In genomic region chr5:55712023-55712859, GRCh38 we compare ENCODE assay signal across 1 cellular context.
TF ChIP-seq lines count a peak whose summit lies in the region.

A gene with protein sequence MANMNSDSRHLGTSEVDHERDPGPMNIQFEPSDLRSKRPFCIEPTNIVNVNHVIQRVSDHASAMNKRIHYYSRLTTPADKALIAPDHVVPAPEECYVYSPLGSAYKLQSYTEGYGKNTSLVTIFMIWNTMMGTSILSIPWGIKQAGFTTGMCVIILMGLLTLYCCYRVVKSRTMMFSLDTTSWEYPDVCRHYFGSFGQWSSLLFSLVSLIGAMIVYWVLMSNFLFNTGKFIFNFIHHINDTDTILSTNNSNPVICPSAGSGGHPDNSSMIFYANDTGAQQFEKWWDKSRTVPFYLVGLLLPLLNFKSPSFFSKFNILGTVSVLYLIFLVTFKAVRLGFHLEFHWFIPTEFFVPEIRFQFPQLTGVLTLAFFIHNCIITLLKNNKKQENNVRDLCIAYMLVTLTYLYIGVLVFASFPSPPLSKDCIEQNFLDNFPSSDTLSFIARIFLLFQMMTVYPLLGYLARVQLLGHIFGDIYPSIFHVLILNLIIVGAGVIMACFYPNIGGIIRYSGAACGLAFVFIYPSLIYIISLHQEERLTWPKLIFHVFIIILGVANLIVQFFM (minus strand): TSS chr5:55712324. CDS start chr5:55697958, 14,366 bp downstream.

TF ChIP-seq in HEK293, 187 proteins besides CTCF, POLR2A, EP300 and RAD21 (continued from another document):
- TF ChIP-seq ZNF426 (tag by site-specific recombination; IDR thresholded peaks at IDR 0.05) = no peak
- no peak for TF ChIP-seq ZNF140 (tag by site-specific recombination; IDR thresholded peaks at IDR 0.05)
- TF ChIP-seq ZSCAN5A (tag by site-specific recombination; IDR thresholded peaks at IDR 0.05) = peak; percentile 83; the same call in 1 of the 2 replicates
- TF ChIP-seq ZNF488 (tag by site-specific recombination; IDR thresholded peaks at IDR 0.05) = no peak
- peak; percentile 49; the same call in 1 of the 2 replicates for TF ChIP-seq KLF10 (tag by site-specific recombination; IDR thresholded peaks at IDR 0.05)
- TF ChIP-seq ZNF510 (tag by site-specific recombination; IDR thresholded peaks at IDR 0.05; ENCODE audit: insufficient replicate concordance) = no peak
- TF ChIP-seq KLF9 (tag by site-specific recombination; IDR thresholded peaks at IDR 0.05; ENCODE audit: low read depth) = peak; percentile 93
- TF ChIP-seq ZNF501 (tag by site-specific recombination; IDR thresholded peaks at IDR 0.05) = peak; percentile 43
- TF ChIP-seq ZNF777 (tag by site-specific recombination; IDR thresholded peaks at IDR 0.05; ENCODE audit: borderline replicate concordance) = peak; percentile 49; the same call in 1 of the 2 replicates
- no peak for TF ChIP-seq ZNF311 (tag by site-specific recombination; IDR thresholded peaks at IDR 0.05; ENCODE audit: borderline replicate concordance)
- peak; percentile 60; the same call in 1 of the 2 replicates for TF ChIP-seq ZNF692 (tag by site-specific recombination; IDR thresholded peaks at IDR 0.05)
- TF ChIP-seq ZFP41 (tag by site-specific recombination; IDR thresholded peaks at IDR 0.05; ENCODE audit: borderline replicate concordance) = no peak
- TF ChIP-seq ZNF341 (tag by site-specific recombination; IDR thresholded peaks at IDR 0.05; ENCODE audit: low read depth) = peak; percentile 71
- no peak for TF ChIP-seq ZNF211 (tag by site-specific recombination; IDR thresholded peaks at IDR 0.05; ENCODE audit: low read depth)
- no peak for TF ChIP-seq ZNF239 (tag by site-specific recombination; IDR thresholded peaks at IDR 0.05)
- peak; percentile 55 for TF ChIP-seq ZFHX2 (tag by site-specific recombination; conservative IDR thresholded peaks at IDR 0.05)
- peak; percentile 94 for TF ChIP-seq ZBTB20 (tag by site-specific recombination; IDR thresholded peaks at IDR 0.05)
- TF ChIP-seq YY1 (tag by site-specific recombination; IDR thresholded peaks at IDR 0.05) = no peak
- no peak for TF ChIP-seq ZNF221 (tag by site-specific recombination; IDR thresholded peaks at IDR 0.05; ENCODE audit: borderline replicate concordance)
- TF ChIP-seq, protein P1, sequence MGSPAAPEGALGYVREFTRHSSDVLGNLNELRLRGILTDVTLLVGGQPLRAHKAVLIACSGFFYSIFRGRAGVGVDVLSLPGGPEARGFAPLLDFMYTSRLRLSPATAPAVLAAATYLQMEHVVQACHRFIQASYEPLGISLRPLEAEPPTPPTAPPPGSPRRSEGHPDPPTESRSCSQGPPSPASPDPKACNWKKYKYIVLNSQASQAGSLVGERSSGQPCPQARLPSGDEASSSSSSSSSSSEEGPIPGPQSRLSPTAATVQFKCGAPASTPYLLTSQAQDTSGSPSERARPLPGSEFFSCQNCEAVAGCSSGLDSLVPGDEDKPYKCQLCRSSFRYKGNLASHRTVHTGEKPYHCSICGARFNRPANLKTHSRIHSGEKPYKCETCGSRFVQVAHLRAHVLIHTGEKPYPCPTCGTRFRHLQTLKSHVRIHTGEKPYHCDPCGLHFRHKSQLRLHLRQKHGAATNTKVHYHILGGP (tag by site-specific recombination; IDR thresholded peaks at IDR 0.05) = no peak
- TF ChIP-seq ZNF518A (tag by site-specific recombination; conservative IDR thresholded peaks at IDR 0.05; ENCODE audit: low read depth) = no peak
- TF ChIP-seq PATZ1 (tag by site-specific recombination; IDR thresholded peaks at IDR 0.05) = peak; percentile 41; the same call in 1 of the 2 replicates
